Comparison of ENCODE assay signal across 22 cellular contexts in the genomic region with DNA sequence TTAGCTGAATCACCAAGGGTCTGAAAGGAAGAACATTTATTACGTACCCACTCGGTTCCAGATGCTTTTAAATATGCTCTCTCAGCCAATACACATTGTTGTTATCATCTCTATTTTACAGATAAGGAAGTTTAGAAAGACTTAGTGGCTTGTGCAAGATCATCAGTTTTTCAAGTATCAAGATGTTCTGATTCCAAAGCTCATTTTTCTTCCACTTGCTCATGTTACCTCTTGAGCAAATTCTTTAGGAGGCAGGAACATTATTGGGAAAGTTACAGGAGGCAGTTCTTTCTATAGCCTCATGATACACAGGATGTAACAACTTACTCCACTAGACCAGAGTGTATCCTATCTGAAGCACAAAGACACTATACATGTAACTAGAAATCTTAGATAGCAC.
A peak's percentile ranks its signal among the peaks of the same experiment; 100 is the strongest.
DNase-seq lines count a peak whose midpoint lies in the region; ATAC-seq and TF ChIP-seq lines count a peak whose summit lies in the region.
"Had no signal": no experiment of that assay in that cellular context is flagged by ENCODE, and none has a peak within 500 bp of the region (broad histone marks: within the 10 kb centered on the region; RNA-seq: fewer than 3 reads in every experiment).

No MANE protein-coding gene starts in this region.

- no TSS peak for BruUV-seq in mammary epithelial cell (replicated peaks; lab: Mats Ljungman, UMichigan)

- H2BK120ac ChIP-seq in mesendoderm (ENCODE audit: low read depth, low read length), result no peak overlapping the region

- dilution Hi-C loops in mammary epithelial cell (cut with HindIII; ENCODE audit: low sequenced_read_pairs), result no loop called here

- no peak for TF ChIP-seq CTCF in GM23338 (conservative IDR thresholded peaks at IDR 0.05; ENCODE audit: low read depth in 2 of 2)
- TF ChIP-seq CTCF in fibroblast of pulmonary artery (IDR thresholded peaks at IDR 0.05; ENCODE audit: low read length, missing control alignments), result no peak
- no peak for TF ChIP-seq CTCF in mammary epithelial cell (conservative IDR thresholded peaks at IDR 0.05 in 1 of 2, IDR thresholded peaks at IDR 0.05 in 1 of 2; ENCODE audit: extremely low read depth in 1 of 2, insufficient read depth in 1 of 2, low read depth in 1 of 2, low read length in 2 of 2)

- peaks cover 4% of the 10 kb centered on the region; the same call in 2 of the 3 replicates for H3K36me3 Mint-ChIP-seq in GM23338 (ENCODE audit: low read depth)
- H3K36me3 Mint-ChIP-seq: CD8-positive, alpha-beta memory T cell had no signal

- CTCF ChIA-PET in mammary epithelial cell (lab: Charles Lee; ENCODE audit: low non-redundant PET), result no interaction called here

- no peaks in the 10 kb centered on the region for H3K27me3 ChIP-seq in GM23338 (ENCODE audit: insufficient read depth)
- H3K27me3 ChIP-seq in adipocyte (replicated peaks; ENCODE audit: control insufficient read depth, insufficient read depth, low read length), result no peaks in the 10 kb centered on the region
- no peaks in the 10 kb centered on the region for H3K27me3 ChIP-seq in mesendoderm (ENCODE audit: insufficient read depth, low read length, poor library complexity)
- H3K27me3 ChIP-seq in mammary epithelial cell (ENCODE audit: insufficient read depth, low read length), result no peaks in the 10 kb centered on the region
- no peaks in the 10 kb centered on the region; the same call in 1 of the 2 replicates for H3K27me3 ChIP-seq in MG63

- no peak overlapping the region for H3K18ac ChIP-seq in mesendoderm (ENCODE audit: low read length)

- H3K9me3 ChIP-seq in adipocyte (ENCODE audit: control insufficient read depth, low read length) (no peaks in the 10 kb centered on the region), mammary epithelial cell (replicated peaks; ENCODE audit: insufficient read depth, low read length) (no peaks in the 10 kb centered on the region), MG63 (no peaks in the 10 kb centered on the region)

- H3K27ac Mint-ChIP-seq in GM23338, result no peak overlapping the region
- H3K27ac Mint-ChIP-seq: CD8-positive, alpha-beta memory T cell; HFFc6 had no signal

- intact Hi-C loops in mammary epithelial cell (cut with micrococcal nuclease), result no loop called here

- no peak overlapping the region for H4K8ac ChIP-seq in mesendoderm (ENCODE audit: low read depth, low read length)

- in situ Hi-C loops in mammary epithelial cell (cut with MboI; ENCODE audit: low sequenced_read_pairs in 2 of 2), result no loop called here

- no peak for DNase-seq in GM23338 (ENCODE audit: low spot score)
- DNase-seq in adipocyte (ENCODE audit: low read depth), result peak; percentile 15
- peak; percentile 80 for DNase-seq in fibroblast of pulmonary artery (ENCODE audit: low read depth)
- DNase-seq in mesendoderm, result no peak
- DNase-seq in mammary epithelial cell, result no peak
- DNase-seq in SKM-1 (lab: John Stamatoyannopoulos, UW; ENCODE audit: unreplicated experiment), result no peak
- no peak for DNase-seq in MG63
- DNase-seq: ACHN; C1 segment of cervical spinal cord; CD8-positive, alpha-beta memory T cell; DMS53; EL; H7; Kasumi-1; NCI-H1105; NCI-H2081 treated with DMSO at 0.1 percent for 48 hours; NCI-H748 treated with DMSO at 0.1 percent for 48 hours; NK-92 treated with Interleukin-12 subunit alpha and Interleukin-12 subunit beta, amount 100 ng/mL, for 24 hours; SHP77 had no signal

- no peaks in the 10 kb centered on the region for H3K79me1 ChIP-seq in mesendoderm (ENCODE audit: low read length)

- no peak overlapping the region for H2AK5ac ChIP-seq in mesendoderm (ENCODE audit: low read length)

- H3K4me1 ChIP-seq in GM23338 (ENCODE audit: insufficient read depth) (no peaks in the 10 kb centered on the region), adipocyte (ENCODE audit: control insufficient read depth, insufficient read depth, low read length) (peaks cover 14% of the 10 kb centered on the region), mesendoderm (ENCODE audit: control insufficient read depth, low read depth, low read length) (peaks cover 3% of the 10 kb centered on the region), mammary epithelial cell (ENCODE audit: insufficient read depth, low read length) (peaks cover 13% of the 10 kb centered on the region)

- no peak overlapping the region for H3K4ac ChIP-seq in mesendoderm (ENCODE audit: low read depth, low read length)

- no peaks in the 10 kb centered on the region for H3K27me3 Mint-ChIP-seq in GM23338 (ENCODE audit: insufficient read depth, low read depth, poor library complexity)

- H2BK5ac ChIP-seq in mesendoderm (ENCODE audit: low read length), result no peak overlapping the region

- no peak overlapping the region for H3K56ac ChIP-seq in mesendoderm (ENCODE audit: low read length)

- ATAC-seq in GM23338, result no peak

- H3K4me3 ChIP-seq in GM23338, result no peak overlapping the region
- H3K4me3 ChIP-seq in adipocyte (ENCODE audit: low read length), result no peak overlapping the region
- no peak overlapping the region for H3K4me3 ChIP-seq in fibroblast of pulmonary artery (replicated peaks; ENCODE audit: low read depth, low read length)
- no peak overlapping the region for H3K4me3 ChIP-seq in mesendoderm (ENCODE audit: low read length)
- H3K4me3 ChIP-seq in mammary epithelial cell (replicated peaks in 1 of 3; ENCODE audit: insufficient read depth in 1 of 3, low read depth in 2 of 3, low read length in 3 of 3), result no peak overlapping the region
- H3K4me3 ChIP-seq in MG63, result no peak overlapping the region
- H3K4me3 ChIP-seq: SK-N-MC had no signal

- no peaks in the 10 kb centered on the region for H3K79me2 ChIP-seq in GM23338 (replicated peaks; ENCODE audit: insufficient read depth)
- H3K79me2 ChIP-seq in mesendoderm (ENCODE audit: control insufficient read depth, insufficient read depth, low read length), result no peaks in the 10 kb centered on the region
- no peaks in the 10 kb centered on the region for H3K79me2 ChIP-seq in mammary epithelial cell (ENCODE audit: insufficient read depth, low read length)

- peaks cover 9% of the 10 kb centered on the region; the same call in 2 of the 3 replicates for H3K9me3 Mint-ChIP-seq in GM23338
- H3K9me3 Mint-ChIP-seq: HFFc6 had no signal

- H2AFZ ChIP-seq in GM23338 (peak overlapping the region; percentile 19; the same call in 1 of the 2 replicates), mammary epithelial cell (ENCODE audit: low read depth, low read length) (no peak overlapping the region)

- no peaks in the 10 kb centered on the region for H3K36me3 ChIP-seq in GM23338 (ENCODE audit: insufficient read depth)
- no peaks in the 10 kb centered on the region for H3K36me3 ChIP-seq in adipocyte (ENCODE audit: control insufficient read depth, insufficient read depth, low read length, severe bottlenecking)
- no peaks in the 10 kb centered on the region for H3K36me3 ChIP-seq in mesendoderm (ENCODE audit: control insufficient read depth, insufficient read depth, low read length)
- no peaks in the 10 kb centered on the region for H3K36me3 ChIP-seq in mammary epithelial cell (ENCODE audit: insufficient read depth, low read length)
- H3K36me3 ChIP-seq in MG63, result no peaks in the 10 kb centered on the region

- H4K20me1 ChIP-seq in GM23338 (replicated peaks; ENCODE audit: insufficient read depth), result no peaks in the 10 kb centered on the region; the same call in 1 of the 2 replicates
- no peaks in the 10 kb centered on the region for H4K20me1 ChIP-seq in mammary epithelial cell (ENCODE audit: insufficient read depth, low read length)

- no peak overlapping the region for H4K5ac ChIP-seq in mesendoderm (ENCODE audit: low read length)

- WGBS in mesendoderm (ENCODE audit: extremely low coverage, insufficient coverage, low lambda C conversion rate), result no CpG with 5 or more reads among the region's 2 CpGs
- 100% methylated on average over 2 of the region's 2 CpGs for WGBS in mammary epithelial cell (ENCODE audit: low coverage, missing lambda C conversion rate)

- no peak overlapping the region for H3K9ac ChIP-seq in adipocyte (ENCODE audit: low read length)
- no peak overlapping the region for H3K9ac ChIP-seq in mesendoderm (ENCODE audit: low read length)
- H3K9ac ChIP-seq in mammary epithelial cell (ENCODE audit: insufficient read depth, low read length), result no peak overlapping the region

- no peak overlapping the region for H3K4me2 ChIP-seq in GM23338
- no peak overlapping the region for H3K4me2 ChIP-seq in mesendoderm (ENCODE audit: low read length)
- H3K4me2 ChIP-seq in mammary epithelial cell (ENCODE audit: insufficient read depth, low read depth, low read length), result no peak overlapping the region

- peak overlapping the region; percentile 36 for H2BK15ac ChIP-seq in mesendoderm (replicated peaks; ENCODE audit: low read depth)

- H3K23ac ChIP-seq in mesendoderm (ENCODE audit: low read length), result no peak overlapping the region

- H3F3A ChIP-seq in GM23338 (replicated peaks; ENCODE audit: low read depth), result no peaks in the 10 kb centered on the region

- peaks cover 4% of the 10 kb centered on the region; the same call in 2 of the 3 replicates for H3K4me1 Mint-ChIP-seq in GM23338
- H3K4me1 Mint-ChIP-seq: CD8-positive, alpha-beta memory T cell had no signal

- no peak overlapping the region for H3K27ac ChIP-seq in GM23338 (ENCODE audit: low read depth)
- H3K27ac ChIP-seq in mesendoderm (ENCODE audit: low read depth, low read length), result no peak overlapping the region
- H3K27ac ChIP-seq in mammary epithelial cell (ENCODE audit: insufficient read depth, low read depth, low read length), result no peak overlapping the region
- H3K27ac ChIP-seq: HL-60, SK-N-MC had no signal

- no peaks in the 10 kb centered on the region for H3K9me2 ChIP-seq in GM23338 (ENCODE audit: insufficient read depth)

- H3K4me3 Mint-ChIP-seq in GM23338, result no peak overlapping the region
- H3K4me3 Mint-ChIP-seq: CD8-positive, alpha-beta memory T cell; HFFc6 had no signal

TF ChIP-seq in GM23338, 12 proteins besides CTCF, POLR2A, EP300 and RAD21 (continues in another document):
- TF ChIP-seq EZH2 (IDR thresholded peaks at IDR 0.05; ENCODE audit: low read depth, unreplicated experiment), result no peak
- TF ChIP-seq CREB1 (CRISPR knock-in tag; IDR thresholded peaks at IDR 0.05; ENCODE audit: low read depth), result no peak

Comparison
In these comparisons a context has a peak if more than half of its experiments do, and no peak if none do; other contexts are left out.
1. DNase-seq: peak in adipocyte (single experiment) and fibroblast of pulmonary artery (single experiment); none in GM23338 (single experiment), mesendoderm (single experiment), mammary epithelial cell (single experiment), SKM-1 (single experiment) and MG63 (single experiment).